1 cellular context compared by ENCODE assay signal in genomic region chr17:4709794-4710692, GRCh38.
TF ChIP-seq lines count a peak whose summit lies in the region.

ARRB2 (plus strand) TSS chr17:4710632; CDS start chr17:4710722, 90 bp downstream.

TF ChIP-seq in K562, 482 proteins besides CTCF, POLR2A, EP300 and RAD21 (continued from another document and continues in another):
- TF ChIP-seq ZBTB5 (IDR thresholded peaks at IDR 0.05) (0 out of 2 replicates have a peak, but pooled peaks have one; percentile 16), MLLT1 (IDR thresholded peaks at IDR 0.05) (peak; percentile 31 to 56; a peak in 1 of 4 replicates), VEZF1 (CRISPR knock-in tag; IDR thresholded peaks at IDR 0.05) (peak; percentile 83), BCL6 (CRISPR knock-in tag; IDR thresholded peaks at IDR 0.05) (no peak), HNRNPK (IDR thresholded peaks at IDR 0.05; ENCODE audit: low read depth, low read length, poor library complexity, severe bottlenecking) (peak; percentile 20), ZNF24 (IDR thresholded peaks at IDR 0.05) (peak; percentile 21; the same call in 1 of the 2 replicates), CREM (IDR thresholded peaks at IDR 0.05; ENCODE audit: low read depth) (peak; percentile 41; the same call in 1 of the 2 replicates), HNRNPLL (IDR thresholded peaks at IDR 0.05; ENCODE audit: low read depth, low read length, poor library complexity, severe bottlenecking) (peak; percentile 23), YY1 (IDR thresholded peaks at IDR 0.05; ENCODE audit: borderline replicate concordance in 1 of 3, control insufficient read depth in 1 of 3, extremely low read depth in 1 of 3, insufficient read depth in 3 of 3, insufficient read length in 1 of 3, insufficient replicate concordance in 2 of 3, low read depth in 1 of 3, low read length in 2 of 3) (peak in 1 of 3 experiments; percentile 21), DLX4 (CRISPR knock-in tag; IDR thresholded peaks at IDR 0.05) (no peak), TEAD1 (CRISPR knock-in tag; IDR thresholded peaks at IDR 0.05) (peak in 1 of 2 experiments; percentile 26; a peak in 2 of 4 replicates), ZNF263 (CRISPR knock-in tag; IDR thresholded peaks at IDR 0.05; ENCODE audit: borderline replicate concordance) (peak; percentile 29; the same call in 1 of the 2 replicates), L3MBTL2 (IDR thresholded peaks at IDR 0.05) (peak; percentile 87), ZFP36 (IDR thresholded peaks at IDR 0.05; ENCODE audit: low read depth, low read length, partially characterized antibody) (peak; percentile 7), JUNB (CRISPR knock-in tag; conservative IDR thresholded peaks at IDR 0.05) (no peak), SRSF1 (IDR thresholded peaks at IDR 0.05; ENCODE audit: low read depth, low read length) (no peak), CEBPB (tag; IDR thresholded peaks at IDR 0.05) (0 out of 2 replicates have a peak, but pooled peaks have one; percentile 11), XRCC4 (IDR thresholded peaks at IDR 0.05; ENCODE audit: extremely low read depth, insufficient read depth, insufficient read length) (no peak), FOXM1 (IDR thresholded peaks at IDR 0.05; ENCODE audit: low read depth) (no peak), FOXM1 (CRISPR knock-in tag; IDR thresholded peaks at IDR 0.05; ENCODE audit: low read depth) (peak; percentile 16; the same call in 1 of the 2 replicates), ARNT (IDR thresholded peaks at IDR 0.05) (peak in 1 of 2 experiments; percentile 73; a peak in 2 of 4 replicates), BCOR (IDR thresholded peaks at IDR 0.05) (0 out of 2 replicates have a peak, but pooled peaks have one; percentile 36), TRIM24 (IDR thresholded peaks at IDR 0.05) (peak; percentile 9 to 32; a peak in 1 of 4 replicates), NFIC (IDR thresholded peaks at IDR 0.05) (0 out of 2 replicates have a peak, but pooled peaks have one; percentile 8), SP1 (CRISPR knock-in tag; IDR thresholded peaks at IDR 0.05) (peak; percentile 53), TOE1 (IDR thresholded peaks at IDR 0.05; ENCODE audit: borderline replicate concordance) (peak; percentile 49; the same call in 1 of the 2 replicates), TOE1 (CRISPR knock-in tag; IDR thresholded peaks at IDR 0.05; ENCODE audit: borderline replicate concordance, low read depth) (no peak), EGR1 (conservative IDR thresholded peaks at IDR 0.05) (peak; percentile 85), ATF1 (CRISPR knock-in tag; IDR thresholded peaks at IDR 0.05) (no peak), ATF1 (tag; IDR thresholded peaks at IDR 0.05) (peak; percentile 56), CTBP1 (IDR thresholded peaks at IDR 0.05; ENCODE audit: borderline replicate concordance) (peak; percentile 84), CBX3 (IDR thresholded peaks at IDR 0.05; ENCODE audit: borderline replicate concordance in 1 of 2, low read length in 2 of 2) (peak in 1 of 2 experiments; percentile 79; a peak in 1 of 3 replicates)
- TF ChIP-seq, protein P1, sequence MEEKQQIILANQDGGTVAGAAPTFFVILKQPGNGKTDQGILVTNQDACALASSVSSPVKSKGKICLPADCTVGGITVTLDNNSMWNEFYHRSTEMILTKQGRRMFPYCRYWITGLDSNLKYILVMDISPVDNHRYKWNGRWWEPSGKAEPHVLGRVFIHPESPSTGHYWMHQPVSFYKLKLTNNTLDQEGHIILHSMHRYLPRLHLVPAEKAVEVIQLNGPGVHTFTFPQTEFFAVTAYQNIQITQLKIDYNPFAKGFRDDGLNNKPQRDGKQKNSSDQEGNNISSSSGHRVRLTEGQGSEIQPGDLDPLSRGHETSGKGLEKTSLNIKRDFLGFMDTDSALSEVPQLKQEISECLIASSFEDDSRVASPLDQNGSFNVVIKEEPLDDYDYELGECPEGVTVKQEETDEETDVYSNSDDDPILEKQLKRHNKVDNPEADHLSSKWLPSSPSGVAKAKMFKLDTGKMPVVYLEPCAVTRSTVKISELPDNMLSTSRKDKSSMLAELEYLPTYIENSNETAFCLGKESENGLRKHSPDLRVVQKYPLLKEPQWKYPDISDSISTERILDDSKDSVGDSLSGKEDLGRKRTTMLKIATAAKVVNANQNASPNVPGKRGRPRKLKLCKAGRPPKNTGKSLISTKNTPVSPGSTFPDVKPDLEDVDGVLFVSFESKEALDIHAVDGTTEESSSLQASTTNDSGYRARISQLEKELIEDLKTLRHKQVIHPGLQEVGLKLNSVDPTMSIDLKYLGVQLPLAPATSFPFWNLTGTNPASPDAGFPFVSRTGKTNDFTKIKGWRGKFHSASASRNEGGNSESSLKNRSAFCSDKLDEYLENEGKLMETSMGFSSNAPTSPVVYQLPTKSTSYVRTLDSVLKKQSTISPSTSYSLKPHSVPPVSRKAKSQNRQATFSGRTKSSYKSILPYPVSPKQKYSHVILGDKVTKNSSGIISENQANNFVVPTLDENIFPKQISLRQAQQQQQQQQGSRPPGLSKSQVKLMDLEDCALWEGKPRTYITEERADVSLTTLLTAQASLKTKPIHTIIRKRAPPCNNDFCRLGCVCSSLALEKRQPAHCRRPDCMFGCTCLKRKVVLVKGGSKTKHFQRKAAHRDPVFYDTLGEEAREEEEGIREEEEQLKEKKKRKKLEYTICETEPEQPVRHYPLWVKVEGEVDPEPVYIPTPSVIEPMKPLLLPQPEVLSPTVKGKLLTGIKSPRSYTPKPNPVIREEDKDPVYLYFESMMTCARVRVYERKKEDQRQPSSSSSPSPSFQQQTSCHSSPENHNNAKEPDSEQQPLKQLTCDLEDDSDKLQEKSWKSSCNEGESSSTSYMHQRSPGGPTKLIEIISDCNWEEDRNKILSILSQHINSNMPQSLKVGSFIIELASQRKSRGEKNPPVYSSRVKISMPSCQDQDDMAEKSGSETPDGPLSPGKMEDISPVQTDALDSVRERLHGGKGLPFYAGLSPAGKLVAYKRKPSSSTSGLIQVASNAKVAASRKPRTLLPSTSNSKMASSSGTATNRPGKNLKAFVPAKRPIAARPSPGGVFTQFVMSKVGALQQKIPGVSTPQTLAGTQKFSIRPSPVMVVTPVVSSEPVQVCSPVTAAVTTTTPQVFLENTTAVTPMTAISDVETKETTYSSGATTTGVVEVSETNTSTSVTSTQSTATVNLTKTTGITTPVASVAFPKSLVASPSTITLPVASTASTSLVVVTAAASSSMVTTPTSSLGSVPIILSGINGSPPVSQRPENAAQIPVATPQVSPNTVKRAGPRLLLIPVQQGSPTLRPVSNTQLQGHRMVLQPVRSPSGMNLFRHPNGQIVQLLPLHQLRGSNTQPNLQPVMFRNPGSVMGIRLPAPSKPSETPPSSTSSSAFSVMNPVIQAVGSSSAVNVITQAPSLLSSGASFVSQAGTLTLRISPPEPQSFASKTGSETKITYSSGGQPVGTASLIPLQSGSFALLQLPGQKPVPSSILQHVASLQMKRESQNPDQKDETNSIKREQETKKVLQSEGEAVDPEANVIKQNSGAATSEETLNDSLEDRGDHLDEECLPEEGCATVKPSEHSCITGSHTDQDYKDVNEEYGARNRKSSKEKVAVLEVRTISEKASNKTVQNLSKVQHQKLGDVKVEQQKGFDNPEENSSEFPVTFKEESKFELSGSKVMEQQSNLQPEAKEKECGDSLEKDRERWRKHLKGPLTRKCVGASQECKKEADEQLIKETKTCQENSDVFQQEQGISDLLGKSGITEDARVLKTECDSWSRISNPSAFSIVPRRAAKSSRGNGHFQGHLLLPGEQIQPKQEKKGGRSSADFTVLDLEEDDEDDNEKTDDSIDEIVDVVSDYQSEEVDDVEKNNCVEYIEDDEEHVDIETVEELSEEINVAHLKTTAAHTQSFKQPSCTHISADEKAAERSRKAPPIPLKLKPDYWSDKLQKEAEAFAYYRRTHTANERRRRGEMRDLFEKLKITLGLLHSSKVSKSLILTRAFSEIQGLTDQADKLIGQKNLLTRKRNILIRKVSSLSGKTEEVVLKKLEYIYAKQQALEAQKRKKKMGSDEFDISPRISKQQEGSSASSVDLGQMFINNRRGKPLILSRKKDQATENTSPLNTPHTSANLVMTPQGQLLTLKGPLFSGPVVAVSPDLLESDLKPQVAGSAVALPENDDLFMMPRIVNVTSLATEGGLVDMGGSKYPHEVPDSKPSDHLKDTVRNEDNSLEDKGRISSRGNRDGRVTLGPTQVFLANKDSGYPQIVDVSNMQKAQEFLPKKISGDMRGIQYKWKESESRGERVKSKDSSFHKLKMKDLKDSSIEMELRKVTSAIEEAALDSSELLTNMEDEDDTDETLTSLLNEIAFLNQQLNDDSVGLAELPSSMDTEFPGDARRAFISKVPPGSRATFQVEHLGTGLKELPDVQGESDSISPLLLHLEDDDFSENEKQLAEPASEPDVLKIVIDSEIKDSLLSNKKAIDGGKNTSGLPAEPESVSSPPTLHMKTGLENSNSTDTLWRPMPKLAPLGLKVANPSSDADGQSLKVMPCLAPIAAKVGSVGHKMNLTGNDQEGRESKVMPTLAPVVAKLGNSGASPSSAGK (IDR thresholded peaks at IDR 0.05): peak; percentile 85
- TF ChIP-seq, protein P2, sequence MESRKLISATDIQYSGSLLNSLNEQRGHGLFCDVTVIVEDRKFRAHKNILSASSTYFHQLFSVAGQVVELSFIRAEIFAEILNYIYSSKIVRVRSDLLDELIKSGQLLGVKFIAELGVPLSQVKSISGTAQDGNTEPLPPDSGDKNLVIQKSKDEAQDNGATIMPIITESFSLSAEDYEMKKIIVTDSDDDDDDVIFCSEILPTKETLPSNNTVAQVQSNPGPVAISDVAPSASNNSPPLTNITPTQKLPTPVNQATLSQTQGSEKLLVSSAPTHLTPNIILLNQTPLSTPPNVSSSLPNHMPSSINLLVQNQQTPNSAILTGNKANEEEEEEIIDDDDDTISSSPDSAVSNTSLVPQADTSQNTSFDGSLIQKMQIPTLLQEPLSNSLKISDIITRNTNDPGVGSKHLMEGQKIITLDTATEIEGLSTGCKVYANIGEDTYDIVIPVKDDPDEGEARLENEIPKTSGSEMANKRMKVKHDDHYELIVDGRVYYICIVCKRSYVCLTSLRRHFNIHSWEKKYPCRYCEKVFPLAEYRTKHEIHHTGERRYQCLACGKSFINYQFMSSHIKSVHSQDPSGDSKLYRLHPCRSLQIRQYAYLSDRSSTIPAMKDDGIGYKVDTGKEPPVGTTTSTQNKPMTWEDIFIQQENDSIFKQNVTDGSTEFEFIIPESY (CRISPR knock-in tag; IDR thresholded peaks at IDR 0.05): 0 out of 2 replicates have a peak, but pooled peaks have one; percentile 28
